11 cellular contexts compared by ENCODE assay signal in genomic region chr20:43243672-43244269, GRCh38. TPM values are rescaled to one million over a fixed set of nuclear protein-coding genes. Genes with fewer than 3 reads are reported as not detected.
A peak's percentile ranks its signal among the peaks of the same experiment; 100 is the strongest.
DNase-seq lines count a peak whose midpoint lies in the region; ATAC-seq and TF ChIP-seq lines count a peak whose summit lies in the region.
"Had no signal": no experiment of that assay in that cellular context is flagged by ENCODE, and none has a peak within 500 bp of the region (broad histone marks: within the 10 kb centered on the region; RNA-seq: fewer than 3 reads in every experiment).

No MANE protein-coding gene starts in this region.

- TF ChIP-seq CTCF in MCF 10A (IDR thresholded peaks at IDR 0.05; ENCODE audit: unreplicated experiment): no peak
- no peak for TF ChIP-seq CTCF in mammary epithelial cell (conservative IDR thresholded peaks at IDR 0.05 in 1 of 2, IDR thresholded peaks at IDR 0.05 in 1 of 2; ENCODE audit: extremely low read depth in 1 of 2, insufficient read depth in 1 of 2, low read depth in 1 of 2, low read length in 2 of 2)
- peak; percentile 17 for TF ChIP-seq CTCF in hepatocyte (IDR thresholded peaks at IDR 0.05; ENCODE audit: poor library complexity)
- TF ChIP-seq CTCF in tibial artery (IDR thresholded peaks at IDR 0.05): peak; percentile 27 to 31

- 6% methylated on average over 7 of the region's 7 CpGs for WGBS in mammary epithelial cell (ENCODE audit: low coverage, missing lambda C conversion rate)
- 66% methylated on average over 7 of the region's 7 CpGs for WGBS in hepatocyte (ENCODE audit: low lambda C conversion rate, missing lambda C conversion rate)

- H3K9me2 ChIP-seq in hepatocyte (replicated peaks; ENCODE audit: insufficient read depth): no peaks in the 10 kb centered on the region

- H3K36me3 ChIP-seq in mammary epithelial cell (ENCODE audit: insufficient read depth, low read length): no peaks in the 10 kb centered on the region
- no peaks in the 10 kb centered on the region for H3K36me3 ChIP-seq in hepatocyte (replicated peaks; ENCODE audit: insufficient read depth, low read depth)
- H3K36me3 ChIP-seq in tibial artery: no peaks in the 10 kb centered on the region

- H3K79me2 ChIP-seq in mammary epithelial cell (ENCODE audit: insufficient read depth, low read length): no peaks in the 10 kb centered on the region
- H3K79me2 ChIP-seq in hepatocyte: no peaks in the 10 kb centered on the region

- H3K27ac Mint-ChIP-seq in MCF 10A (ENCODE audit: low read depth, unreplicated experiment): no peak overlapping the region
- H3K27ac Mint-ChIP-seq: activated CD4-positive, alpha-beta T cell treated with anti-CD3 and anti-CD28 coated beads, Interleukin-2, amount 10 ng/mL, durations not matched to agents 24 days and 14 days had no signal

- H2AFZ ChIP-seq in mammary epithelial cell (ENCODE audit: low read depth, low read length) (no peak overlapping the region), hepatocyte (no peak overlapping the region)

- in situ Hi-C loops in mammary epithelial cell (cut with MboI; ENCODE audit: low sequenced_read_pairs in 2 of 2): no loop called here

- no peaks in the 10 kb centered on the region for H3K27me3 ChIP-seq in mammary epithelial cell (ENCODE audit: insufficient read depth, low read length)
- no peaks in the 10 kb centered on the region for H3K27me3 ChIP-seq in hepatocyte
- peaks cover 0 to 17% of the 10 kb centered on the region in 2 donors for H3K27me3 ChIP-seq in tibial artery

- H3K9ac ChIP-seq in mammary epithelial cell (ENCODE audit: insufficient read depth, low read length): no peak overlapping the region

- POLR2A ChIA-PET in MCF 10A (lab: Yijun Ruan, JAX): no interaction called here

- H3K4me3 Mint-ChIP-seq in MCF 10A (ENCODE audit: unreplicated experiment): no peak overlapping the region
- H3K4me3 Mint-ChIP-seq: activated CD4-positive, alpha-beta T cell treated with anti-CD3 and anti-CD28 coated beads, Interleukin-2, amount 10 ng/mL, durations not matched to agents 24 days and 14 days had no signal

- H3K4me2 ChIP-seq in mammary epithelial cell (ENCODE audit: insufficient read depth, low read depth, low read length) (no peak overlapping the region), hepatocyte (no peak overlapping the region)

- H3K4me3 ChIP-seq in mammary epithelial cell (replicated peaks in 1 of 3; ENCODE audit: insufficient read depth in 1 of 3, low read depth in 2 of 3, low read length in 3 of 3) (no peak overlapping the region), hepatocyte (no peak overlapping the region), tibial artery (no peak overlapping the region)

- no peaks in the 10 kb centered on the region for H3K27me3 Mint-ChIP-seq in MCF 10A (ENCODE audit: insufficient read depth, unreplicated experiment)
- H3K27me3 Mint-ChIP-seq: activated CD4-positive, alpha-beta T cell treated with anti-CD3 and anti-CD28 coated beads, Interleukin-2, amount 10 ng/mL, durations not matched to agents 24 days and 14 days had no signal

- dilution Hi-C loops in mammary epithelial cell (cut with HindIII; ENCODE audit: low sequenced_read_pairs): no loop called here

- H3K27ac ChIP-seq in mammary epithelial cell (ENCODE audit: insufficient read depth, low read depth, low read length) (no peak overlapping the region), hepatocyte (no peak overlapping the region), tibial artery (no peak overlapping the region)

- DNase-seq in MCF 10A (ENCODE audit: unreplicated experiment): peak; percentile 10
- DNase-seq in mammary epithelial cell: no peak
- peak; percentile 38 for DNase-seq in NCI-H748 treated with DMSO at 0.1 percent for 48 hours (lab: John Stamatoyannopoulos, UW)
- no peak for DNase-seq in hepatocyte (ENCODE audit: low spot score)
- DNase-seq in tibial artery: no peak
- no peak for DNase-seq in HCEC 1CT
- DNase-seq in glomerular visceral epithelial cell (ENCODE audit: extremely low spot score): no peak
- DNase-seq: activated CD4-positive, alpha-beta T cell treated with anti-CD3 and anti-CD28 coated beads, Interleukin-2, amount 10 ng/mL, durations not matched to agents 24 days and 14 days; amniotic stem cell; NCI-H2227 treated with DMSO at 0.1 percent for 48 hours had no signal

- CTCF ChIA-PET in MCF 10A (lab: Yijun Ruan, JAX): interaction anchor here (1.0 kb wide), 1 partner anchor 166 kb away, joined by 4 read pairs; no protein-coding TSS in a partner anchor
- CTCF ChIA-PET in mammary epithelial cell (lab: Charles Lee; ENCODE audit: low non-redundant PET): no interaction called here

- intact Hi-C loops in MCF 10A (cut with micrococcal nuclease) (no loop called here), mammary epithelial cell (cut with micrococcal nuclease) (no loop called here), tibial artery (cut with DNase I; ENCODE audit: low total_unique reads) (no loop called here)

- BruUV-seq in MCF 10A (replicated peaks; lab: Mats Ljungman, UMichigan): no TSS peak
- no TSS peak for BruUV-seq in mammary epithelial cell (replicated peaks; lab: Mats Ljungman, UMichigan)

- H3K9me3 Mint-ChIP-seq in MCF 10A (ENCODE audit: unreplicated experiment): peaks cover 24% of the 10 kb centered on the region
- H3K9me3 Mint-ChIP-seq: activated CD4-positive, alpha-beta T cell treated with anti-CD3 and anti-CD28 coated beads, Interleukin-2, amount 10 ng/mL, durations not matched to agents 24 days and 14 days had no signal

- no peaks in the 10 kb centered on the region for H3K36me3 Mint-ChIP-seq in MCF 10A (ENCODE audit: insufficient read depth, unreplicated experiment)

- no peaks in the 10 kb centered on the region for H4K20me1 ChIP-seq in mammary epithelial cell (ENCODE audit: insufficient read depth, low read length)
- no peaks in the 10 kb centered on the region for H4K20me1 ChIP-seq in hepatocyte (ENCODE audit: insufficient read depth, poor library complexity, severe bottlenecking)

- H3K9me3 ChIP-seq in mammary epithelial cell (replicated peaks; ENCODE audit: insufficient read depth, low read length) (peaks cover 25% of the 10 kb centered on the region), hepatocyte (ENCODE audit: low read depth) (no peaks in the 10 kb centered on the region), tibial artery (peaks cover 0 to 5% (median 0%) of the 10 kb centered on the region in 3 donors)

- H3K4me1 ChIP-seq in mammary epithelial cell (ENCODE audit: insufficient read depth, low read length) (no peaks in the 10 kb centered on the region), hepatocyte (ENCODE audit: insufficient read depth) (no peaks in the 10 kb centered on the region), tibial artery (no peaks in the 10 kb centered on the region)

- ATAC-seq in HG03565 (IDR thresholded peaks at IDR 0.05; ENCODE audit: unreplicated experiment): no peak

- no peaks in the 10 kb centered on the region for H3K4me1 Mint-ChIP-seq in MCF 10A (ENCODE audit: insufficient read depth, unreplicated experiment)
- H3K4me1 Mint-ChIP-seq: activated CD4-positive, alpha-beta T cell treated with anti-CD3 and anti-CD28 coated beads, Interleukin-2, amount 10 ng/mL, durations not matched to agents 24 days and 14 days had no signal

RNA-seq across cellular contexts. Expression of gene PTPRT, which starts 54.1 kb away (rescaled TPM):
- total RNA-seq in MCF 10A (2022): not detected in 2 replicates
- total RNA-seq in mammary epithelial cell: under 1 TPM in 1 of 2 donors, not detected in 1; 0.17 TPM
- polyA plus RNA-seq in mammary epithelial cell: not detected
- polyA minus RNA-seq in mammary epithelial cell: not detected
- 0.83 and 1.6 TPM in 2 replicates for total RNA-seq in hepatocyte
- polyA plus RNA-seq in hepatocyte: 0.47 and 0.85 TPM in 2 replicates
- total RNA-seq: activated CD4-positive, alpha-beta T cell treated with anti-CD3 and anti-CD28 coated beads, Interleukin-2, amount 10 ng/mL, durations not matched to agents 24 days and 14 days had no signal

Comparison
In these comparisons a context has a peak if more than half of its experiments do, and no peak if none do; other contexts are left out.
1. DNase-seq: peak in MCF 10A (single experiment) and NCI-H748 treated with DMSO at 0.1 percent for 48 hours (single experiment); none in mammary epithelial cell (single experiment), hepatocyte (single experiment), tibial artery (0 of 2), HCEC 1CT (single experiment) and glomerular visceral epithelial cell (single experiment).
2. CTCF ChIP-seq: peak in hepatocyte (single experiment) and tibial artery (2 of 2); none in MCF 10A (single experiment) and mammary epithelial cell (0 of 2).